Comparison of ENCODE assay signal across 25 cellular contexts in genomic region chr15:51952805-51953204, GRCh38.
"Had no signal": no experiment of that assay in that cellular context is flagged by ENCODE, and none has a peak within 500 bp of the region (broad histone marks: within the 10 kb centered on the region; RNA-seq: fewer than 3 reads in every experiment).

No MANE protein-coding gene starts in this region.

- H3K4me1 ChIP-seq: colonic mucosa, esophagus squamous epithelium, gastrocnemius medialis, heart right ventricle, left ventricle myocardium inferior, lower lobe of right lung had no signal

- ATAC-seq: effector memory CD8-positive, alpha-beta T cell; esophagus mucosa; gastrocnemius medialis; heart right ventricle; left cardiac atrium; lower lobe of right lung; mucosa of descending colon had no signal

- H3K27ac ChIP-seq: colonic mucosa, epithelial cell of prostate, esophagus squamous epithelium, gastrocnemius medialis, heart right ventricle, left ventricle myocardium inferior, lower lobe of right lung had no signal

- H3K9me3 ChIP-seq: colonic mucosa, esophagus squamous epithelium, gastrocnemius medialis, heart right ventricle, left ventricle myocardium inferior, lower lobe of right lung, mucosa of descending colon had no signal

- DNase-seq: colonic mucosa; cortex of kidney; effector CD8-positive, alpha-beta T cell; effector memory CD8-positive, alpha-beta T cell; endodermal cell; erythroblast; esophagus squamous epithelium; foreskin fibroblast; foreskin melanocyte; gastrocnemius medialis; glutamatergic neuron; head of caudate nucleus; heart right ventricle; hippocampal formation; left cardiac atrium; left ventricle myocardium inferior; lower lobe of right lung; mesenchymal stem cell; mucosa of descending colon; naive B cell had no signal

- H3K4me3 ChIP-seq: colonic mucosa, esophagus squamous epithelium, gastrocnemius medialis, heart right ventricle, left ventricle myocardium inferior, lower lobe of right lung, mucosa of descending colon had no signal

- H3K36me3 ChIP-seq: colonic mucosa had no signal

- H3K27me3 ChIP-seq: colonic mucosa, esophagus squamous epithelium, gastrocnemius medialis, heart right ventricle had no signal

- FAIRE-seq: endometrium, islet of Langerhans, keratinocyte had no signal
